8 cellular contexts compared by ENCODE assay signal in the genomic region with DNA sequence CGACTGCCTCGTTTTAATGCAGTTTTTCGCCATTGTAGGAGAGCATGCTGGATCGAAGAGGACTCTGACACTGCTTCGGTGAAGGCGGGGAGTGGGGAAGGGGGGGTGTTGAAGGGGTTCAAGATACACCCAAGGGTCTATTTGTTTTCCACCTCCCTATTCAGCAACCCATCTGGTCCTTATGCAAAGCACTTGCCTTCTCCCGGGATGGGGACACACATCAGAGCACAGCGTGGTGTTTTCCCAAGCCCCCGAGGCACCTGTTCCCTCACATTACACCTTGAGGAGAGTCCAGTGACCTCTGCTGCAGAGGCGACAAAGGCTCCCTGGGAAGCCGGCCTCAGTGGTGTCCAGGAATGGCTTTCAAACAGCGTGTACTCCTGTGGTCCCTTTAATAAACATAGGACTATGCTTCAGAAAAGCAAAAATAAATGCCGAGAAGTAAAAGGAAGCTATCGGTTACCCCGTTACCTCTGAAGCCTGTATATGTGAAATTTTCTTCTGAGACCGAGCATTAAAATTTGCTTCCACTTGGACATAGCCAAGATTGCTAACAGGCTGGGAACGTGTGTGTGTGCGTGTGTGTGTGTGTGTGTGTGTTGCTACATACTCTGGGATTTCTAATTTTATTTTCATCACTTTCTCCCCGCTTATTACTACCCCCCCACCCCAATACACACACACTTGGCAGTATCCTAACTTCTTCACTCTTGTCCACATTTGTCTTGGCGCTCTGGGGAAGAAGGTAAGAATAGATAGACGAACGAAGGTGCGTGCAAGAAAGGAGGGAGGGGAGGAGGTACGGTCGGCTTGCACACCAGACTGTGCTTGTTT. TPM values are rescaled to one million over a fixed set of nuclear protein-coding genes. Genes with fewer than 3 reads are reported as not detected.
A peak's percentile ranks its signal among the peaks of the same experiment; 100 is the strongest.
DNase-seq lines count a peak whose midpoint lies in the region; ATAC-seq and TF ChIP-seq lines count a peak whose summit lies in the region.

No MANE protein-coding gene starts in this region.

- H3K4me1 Mint-ChIP-seq in brain, result peaks cover 36% of the 10 kb centered on the region

- no peaks in the 10 kb centered on the region for H3K27me3 ChIP-seq in kidney epithelial cell (ENCODE audit: control insufficient read depth, insufficient read depth, low read length)
- H3K27me3 ChIP-seq in stomach smooth muscle (ENCODE audit: control insufficient read depth in 1 of 2, insufficient read depth in 2 of 2, low read length in 2 of 2), result no peaks in the 10 kb centered on the region

- peak overlapping the region; percentile 75 to 96 (median 80) for H3K4me3 Mint-ChIP-seq in brain

- H3K36me3 ChIP-seq in kidney epithelial cell (ENCODE audit: control insufficient read depth, insufficient read depth, low read length), result no peaks in the 10 kb centered on the region
- no peaks in the 10 kb centered on the region for H3K36me3 ChIP-seq in stomach smooth muscle (ENCODE audit: control insufficient read depth in 2 of 2, insufficient read depth in 2 of 2, low read length in 2 of 2)

- no peaks in the 10 kb centered on the region for H3K9me3 ChIP-seq in stomach smooth muscle (ENCODE audit: control insufficient read depth in 2 of 2, low read length in 2 of 2)

- H3K4me3 ChIP-seq in GM12864 (ENCODE audit: low read depth, low read length), result peak overlapping the region; percentile 68
- peak overlapping the region; percentile 71 for H3K4me3 ChIP-seq in kidney epithelial cell (ENCODE audit: low read depth, low read length)
- peak overlapping the region; percentile 81 to 84 for H3K4me3 ChIP-seq in stomach smooth muscle (ENCODE audit: low read length in 2 of 2)

- H3K9ac ChIP-seq in stomach smooth muscle (ENCODE audit: low read length in 2 of 2), result peak overlapping the region; percentile 82 to 91

- H3K9me3 Mint-ChIP-seq in brain, result peaks cover 0 to 5% (median 0%) of the 10 kb centered on the region in 5 experiments

- TF ChIP-seq CTCF in GM12864 (IDR thresholded peaks at IDR 0.05; ENCODE audit: low read depth, low read length, missing control alignments) (no peak), brain (conservative IDR thresholded peaks at IDR 0.05) (peak; percentile 3 to 8), kidney epithelial cell (IDR thresholded peaks at IDR 0.05; ENCODE audit: insufficient read depth, low read length, poor library complexity, severe bottlenecking) (no peak)

- H3K27ac Mint-ChIP-seq in brain, result peak overlapping the region; percentile 13 to 88 (median 80)

- DNase-seq in GM12864 (ENCODE audit: low read depth) (no peak), M059J (ENCODE audit: low read depth) (peak; percentile 38), kidney epithelial cell (ENCODE audit: low read depth) (no peak), mesenteric fat pad (ENCODE audit: low spot score) (no peak), SK-N-DZ (ENCODE audit: low spot score) (no peak)

- H3K27ac ChIP-seq in stomach smooth muscle (ENCODE audit: low read length), result peak overlapping the region; percentile 93

- H3K36me3 Mint-ChIP-seq in brain, result no peaks in the 10 kb centered on the region

- ATAC-seq in HG03571 (IDR thresholded peaks at IDR 0.05; ENCODE audit: unreplicated experiment), result no peak

- H3K27me3 Mint-ChIP-seq in brain, result peaks cover 17% of the 10 kb centered on the region

- peaks cover 8% of the 10 kb centered on the region for H3K4me1 ChIP-seq in stomach smooth muscle (ENCODE audit: control insufficient read depth, insufficient read depth, low read length)

RNA-seq across cellular contexts. Expression of a gene that starts 53.2 kb away (rescaled TPM):
- not detected in 2 replicates for total RNA-seq in M059J (2014; rRNA removed; shearing (Covaris generic))
- not detected for polyA plus RNA-seq in brain (ENCODE audit: insufficient read depth, low read depth, low replicate concordance)
- not detected in 2 replicates for total RNA-seq in kidney epithelial cell
- not detected for total RNA-seq in mesenteric fat pad
- not detected in 2 replicates for polyA plus RNA-seq in SK-N-DZ (2014; cell fraction: cytosol; rRNA removed)
- not detected in 2 replicates for polyA plus RNA-seq in SK-N-DZ (2014; cell fraction: nucleus; rRNA removed)

Comparison
In these comparisons a context has a peak if more than half of its experiments do, and no peak if none do; other contexts are left out.
1. CTCF ChIP-seq: peak in brain (2 of 2); none in GM12864 (single experiment) and kidney epithelial cell (single experiment).
2. Peak in every context shown above with its lines, with median percentiles within 50 percentile points of each other: H3K4me3 ChIP-seq.